In the genomic region with DNA sequence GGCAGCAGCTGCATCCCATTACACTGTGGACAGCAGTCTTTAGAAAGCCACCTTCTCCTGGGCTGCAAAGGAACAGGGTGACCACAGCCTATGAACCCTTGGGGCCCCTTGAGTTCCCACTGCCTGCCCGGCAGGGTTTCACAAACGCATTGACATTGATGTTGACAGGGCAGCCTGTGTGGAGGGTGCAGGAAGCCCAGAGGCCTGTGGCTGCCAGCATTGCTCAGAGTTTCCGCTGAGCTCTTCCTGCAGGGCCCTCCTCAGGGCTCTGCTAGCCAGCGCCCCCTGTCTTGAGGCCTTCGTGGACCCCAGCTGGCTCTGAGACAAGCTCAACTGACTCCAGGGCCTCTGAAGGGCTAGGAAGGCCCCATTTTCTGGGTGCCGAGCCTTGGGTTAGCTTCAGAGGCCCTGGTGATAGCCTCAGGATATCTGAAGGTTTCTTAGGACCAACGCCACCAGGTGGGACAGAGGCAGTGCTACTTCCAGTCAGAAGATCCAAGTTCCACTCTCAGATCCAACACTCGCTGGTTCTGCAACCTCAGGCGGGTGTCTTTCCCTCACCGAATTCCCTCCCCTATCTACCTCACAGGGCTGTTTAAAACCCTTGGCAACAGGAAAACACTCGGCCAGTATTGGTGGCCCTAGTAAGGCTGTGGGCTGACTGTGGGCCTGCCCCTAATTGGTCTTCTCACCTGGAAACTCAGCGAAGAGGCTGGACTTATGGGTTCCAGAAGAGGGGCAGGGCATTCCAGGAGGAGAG, we compare ENCODE assay signal across 1 cellular context.
TF ChIP-seq lines count a peak whose summit lies in the region.

No MANE protein-coding gene starts in this region.

TF ChIP-seq in HepG2, 621 proteins besides CTCF, POLR2A, EP300 and RAD21 (continued from another document):
- no peak for TF ChIP-seq PPARG (CRISPR knock-in tag; conservative IDR thresholded peaks at IDR 0.05)
- no peak for TF ChIP-seq ZNF605 (CRISPR knock-in tag; IDR thresholded peaks at IDR 0.05)
- no peak for TF ChIP-seq SOX13 (IDR thresholded peaks at IDR 0.05)
- TF ChIP-seq SOX13 (CRISPR knock-in tag; conservative IDR thresholded peaks at IDR 0.05 in 1 of 2, IDR thresholded peaks at IDR 0.05 in 1 of 2): no peak
- no peak for TF ChIP-seq ZNF704 (CRISPR knock-in tag; IDR thresholded peaks at IDR 0.05; ENCODE audit: borderline replicate concordance)
- TF ChIP-seq ZNF552 (CRISPR knock-in tag; IDR thresholded peaks at IDR 0.05; ENCODE audit: borderline replicate concordance): no peak
- TF ChIP-seq RFXAP (CRISPR knock-in tag; IDR thresholded peaks at IDR 0.05; ENCODE audit: borderline replicate concordance): peak; percentile 97
